19 cellular contexts compared by ENCODE assay signal in the genomic region with DNA sequence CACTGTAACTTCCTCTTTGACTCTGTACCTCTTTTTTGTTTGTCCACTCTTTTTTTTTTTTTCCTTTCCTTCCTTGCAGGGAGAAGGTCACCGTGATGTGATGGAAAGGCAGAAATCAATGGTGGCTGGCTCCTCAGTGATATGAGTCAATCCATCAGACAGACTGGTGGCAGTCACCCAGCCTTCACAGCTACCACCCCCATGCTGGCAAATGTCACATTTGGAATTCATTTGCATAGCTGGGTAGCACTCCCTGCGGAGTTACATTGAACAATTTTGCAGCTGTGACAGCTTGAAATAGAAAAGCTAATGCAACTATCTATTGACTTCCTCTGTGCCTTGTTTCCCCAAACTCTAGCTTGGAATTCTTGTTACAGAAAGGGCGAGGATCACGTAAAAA.
DNase-seq lines count a peak whose midpoint lies in the region; ATAC-seq lines count a peak whose summit lies in the region.
"Had no signal": no experiment of that assay in that cellular context is flagged by ENCODE, and none has a peak within 500 bp of the region (broad histone marks: within the 10 kb centered on the region; RNA-seq: fewer than 3 reads in every experiment).

No MANE protein-coding gene starts in this region.

- no peaks in the 10 kb centered on the region for H3K4me1 Mint-ChIP-seq in activated CD4-positive, alpha-beta T cell treated with anti-CD3 and anti-CD28 coated beads, Interleukin-2, amount 10 ng/mL, durations not matched to agents 7 days and 5 days
- H3K4me1 Mint-ChIP-seq: B cell had no signal

- H3K4me3 Mint-ChIP-seq in activated CD4-positive, alpha-beta T cell treated with anti-CD3 and anti-CD28 coated beads, Interleukin-2, amount 10 ng/mL, durations not matched to agents 7 days and 5 days = no peak overlapping the region
- H3K4me3 Mint-ChIP-seq: activated CD8-positive, alpha-beta T cell treated with anti-CD3 and anti-CD28 coated beads, Interleukin-2, amount 10 ng/mL, durations not matched to agents 7 days and 5 days; B cell had no signal

- peaks cover 12% of the 10 kb centered on the region for H3K9me3 Mint-ChIP-seq in activated CD4-positive, alpha-beta T cell treated with anti-CD3 and anti-CD28 coated beads, Interleukin-2, amount 10 ng/mL, durations not matched to agents 7 days and 5 days

- DNase-seq in HT1080 (ENCODE audit: low read depth) (peak; percentile 4), RPMI8226 (peak; percentile 26), inferior parietal cortex (ENCODE audit: extremely low spot score) (peak; percentile 58), putamen (ENCODE audit: low spot score) (peak; percentile 85)
- DNase-seq in activated CD4-positive, alpha-beta T cell treated with anti-CD3 and anti-CD28 coated beads, Interleukin-2, amount 10 ng/mL, durations not matched to agents 7 days and 5 days = no peak
- DNase-seq: activated CD8-positive, alpha-beta T cell treated with anti-CD3 and anti-CD28 coated beads, Interleukin-2, amount 10 ng/mL, durations not matched to agents 7 days and 5 days; brain microvascular endothelial cell; cortex of kidney; foreskin fibroblast; GF-D8; GOT3; NCI-H187 treated with DMSO at 0.1 percent for 48 hours; NCI-H446 treated with DMSO at 0.1 percent for 48 hours; SHP77; stimulated activated CD4-positive, alpha-beta T cell treated with anti-CD3 and anti-CD28 coated beads, Interleukin-4, amount 100 ng/mL, for 1 hour had no signal

- POLR2A ChIA-PET in activated CD4-positive, alpha-beta T cell treated with anti-CD3 and anti-CD28 coated beads, Interleukin-2, amount 10 ng/mL, durations not matched to agents 7 days and 5 days (lab: Charles Lee) = no interaction called here

- no peak for ATAC-seq in GM19452 (IDR thresholded peaks at IDR 0.05; ENCODE audit: unreplicated experiment)
- ATAC-seq in GM19395 (IDR thresholded peaks at IDR 0.05; ENCODE audit: unreplicated experiment) = no peak
- ATAC-seq: activated CD8-positive, alpha-beta T cell treated with anti-CD3 and anti-CD28 coated beads, Interleukin-2, amount 10 ng/mL, durations not matched to agents 7 days and 5 days; activated naive CD4-positive, alpha-beta T cell treated with anti-CD3 and anti-CD28 coated beads, Interleukin-2, amount 50 U/mL, for 72 hours had no signal

- no peaks in the 10 kb centered on the region for H3K36me3 Mint-ChIP-seq in activated CD4-positive, alpha-beta T cell treated with anti-CD3 and anti-CD28 coated beads, Interleukin-2, amount 10 ng/mL, durations not matched to agents 7 days and 5 days (ENCODE audit: low read depth)
- H3K36me3 Mint-ChIP-seq: activated naive CD4-positive, alpha-beta T cell treated with anti-CD3 and anti-CD28 coated beads, Interleukin-2, amount 50 U/mL, for 72 hours had no signal

- no peaks in the 10 kb centered on the region for H3K27me3 Mint-ChIP-seq in activated CD4-positive, alpha-beta T cell treated with anti-CD3 and anti-CD28 coated beads, Interleukin-2, amount 10 ng/mL, durations not matched to agents 7 days and 5 days
- H3K27me3 Mint-ChIP-seq: B cell had no signal

- H3K27ac Mint-ChIP-seq in activated CD4-positive, alpha-beta T cell treated with anti-CD3 and anti-CD28 coated beads, Interleukin-2, amount 10 ng/mL, durations not matched to agents 7 days and 5 days = no peak overlapping the region
- H3K27ac Mint-ChIP-seq: activated CD8-positive, alpha-beta T cell treated with anti-CD3 and anti-CD28 coated beads, Interleukin-2, amount 10 ng/mL, durations not matched to agents 7 days and 5 days; activated naive CD4-positive, alpha-beta T cell treated with anti-CD3 and anti-CD28 coated beads, Interleukin-2, amount 50 U/mL, for 72 hours; B cell had no signal

- CTCF ChIA-PET in activated CD4-positive, alpha-beta T cell treated with anti-CD3 and anti-CD28 coated beads, Interleukin-2, amount 10 ng/mL, durations not matched to agents 7 days and 5 days (lab: Charles Lee) = no interaction called here
